Comparison of ENCODE assay signal across 27 cellular contexts in the genomic region with DNA sequence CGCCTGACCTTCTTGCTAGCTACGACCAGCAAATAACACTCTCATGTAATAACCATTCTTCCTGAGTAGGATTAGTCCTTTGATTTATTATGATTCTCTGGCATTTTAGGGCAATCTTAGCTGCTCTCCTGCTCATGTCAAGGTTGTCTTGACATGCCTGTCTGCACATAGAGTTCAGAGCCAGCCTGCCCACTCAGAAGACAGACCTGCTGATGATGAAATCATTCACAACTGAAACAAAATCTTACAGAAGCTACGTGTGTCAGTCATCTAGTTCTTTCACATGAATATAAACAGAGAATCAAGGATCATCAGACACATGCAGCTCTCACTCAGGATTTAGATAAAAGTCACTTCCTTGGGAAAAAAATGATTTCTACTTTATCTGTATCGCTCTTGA.
DNase-seq lines count a peak whose midpoint lies in the region; ATAC-seq, FAIRE-seq and TF ChIP-seq lines count a peak whose summit lies in the region.
"Had no signal": no experiment of that assay in that cellular context is flagged by ENCODE, and none has a peak within 500 bp of the region (broad histone marks: within the 10 kb centered on the region; RNA-seq: fewer than 3 reads in every experiment).

No MANE protein-coding gene starts in this region.

- no peak overlapping the region for H3K4me3 ChIP-seq in epithelial cell of esophagus (ENCODE audit: low read length)
- no peak overlapping the region for H3K4me3 ChIP-seq in colonic mucosa
- H3K4me3 ChIP-seq: BLaER1 treated with 17β-estradiol and CSF1 and Interleukin-3, amounts not matched to agents 10 nM and 100 nM; SK-N-MC had no signal

- H3K27ac ChIP-seq in colonic mucosa, result no peak overlapping the region
- H3K27ac ChIP-seq: BLaER1 treated with 17β-estradiol and CSF1 and Interleukin-3, amounts not matched to agents 10 nM and 100 nM; RWPE1; SK-N-MC had no signal

- no peaks in the 10 kb centered on the region for H3K27me3 ChIP-seq in colonic mucosa
- H3K27me3 ChIP-seq: BLaER1 treated with 17β-estradiol and CSF1 and Interleukin-3, amounts not matched to agents 10 nM and 100 nM had no signal

- FAIRE-seq in GM12891 (lab: Jason Lieb, UNC), result peak; percentile 9
- FAIRE-seq: A204.1 had no signal

- H3K9ac ChIP-seq in colonic mucosa (ENCODE audit: low read depth in 2 of 2, low read length in 2 of 2), result no peak overlapping the region
- H3K9ac ChIP-seq: BLaER1 treated with 17β-estradiol and CSF1 and Interleukin-3, amounts not matched to agents 10 nM and 100 nM had no signal

- no peak for ATAC-seq in GM19324 (IDR thresholded peaks at IDR 0.05; ENCODE audit: low FRiP score, unreplicated experiment)
- ATAC-seq: HCT116, Panc1 had no signal

- TF ChIP-seq CTCF in epithelial cell of esophagus (IDR thresholded peaks at IDR 0.05; ENCODE audit: insufficient read depth, low read depth, low read length, missing control alignments) (no peak), colonic mucosa (IDR thresholded peaks at IDR 0.05) (no peak)

- H3K36me3 ChIP-seq in colonic mucosa, result no peaks in the 10 kb centered on the region
- H3K36me3 ChIP-seq: BLaER1 treated with 17β-estradiol and CSF1 and Interleukin-3, amounts not matched to agents 10 nM and 100 nM had no signal

- no peaks in the 10 kb centered on the region for H3K9me3 ChIP-seq in colonic mucosa

- no peaks in the 10 kb centered on the region for H3K4me1 ChIP-seq in colonic mucosa

- TF ChIP-seq POLR2A in GM12891 (IDR thresholded peaks at IDR 0.05; ENCODE audit: low read depth, low read length), result no peak

- no peak for DNase-seq in GM12891 (ENCODE audit: insufficient read length, low spot score)
- peak; percentile 4 for DNase-seq in SK-MEL-5 (ENCODE audit: low read depth, low spot score)
- DNase-seq in epithelial cell of esophagus (ENCODE audit: low read depth), result peak; percentile 35
- DNase-seq in renal cortical epithelial cell (ENCODE audit: low read depth), result peak; percentile 17
- no peak for DNase-seq in GM03348 (ENCODE audit: low spot score)
- no peak for DNase-seq in T1000 (lab: John Stamatoyannopoulos, UW)
- DNase-seq in colonic mucosa, result no peak
- DNase-seq: CD4-positive, alpha-beta T cell; COR-L47; DMS53; Karpas-422; NCI-H1092; NCI-H1417 treated with DMSO at 0.1 percent for 48 hours; NCI-H187; NCI-H2081 treated with DMSO at 0.1 percent for 48 hours; NCI-H2171; NCI-H226; NCI-H510A; NCI-H69; SHP77 treated with DMSO at 0.1 percent for 48 hours had no signal

- intact Hi-C loops in colonic mucosa (cut with DNase I), result no loop called here

- in situ Hi-C loops in SK-MEL-5 (cut with HindIII; ENCODE audit: low pct_unique_long_range_greater_than_20kb, low sequenced_read_pairs), result no loop called here

TF ChIP-seq in GM12891, 5 proteins besides CTCF, POLR2A, EP300 and RAD21:
- no peak for TF ChIP-seq PAX5 (IDR thresholded peaks at IDR 0.05; ENCODE audit: insufficient read depth, low read length, severe bottlenecking)

Comparison
In these comparisons a context has a peak if more than half of its experiments do, and no peak if none do; other contexts are left out.
1. DNase-seq: peak in SK-MEL-5 (single experiment), epithelial cell of esophagus (single experiment) and renal cortical epithelial cell (single experiment); none in GM12891 (single experiment), GM03348 (single experiment), T1000 (single experiment) and colonic mucosa (single experiment).